In the genomic region with DNA sequence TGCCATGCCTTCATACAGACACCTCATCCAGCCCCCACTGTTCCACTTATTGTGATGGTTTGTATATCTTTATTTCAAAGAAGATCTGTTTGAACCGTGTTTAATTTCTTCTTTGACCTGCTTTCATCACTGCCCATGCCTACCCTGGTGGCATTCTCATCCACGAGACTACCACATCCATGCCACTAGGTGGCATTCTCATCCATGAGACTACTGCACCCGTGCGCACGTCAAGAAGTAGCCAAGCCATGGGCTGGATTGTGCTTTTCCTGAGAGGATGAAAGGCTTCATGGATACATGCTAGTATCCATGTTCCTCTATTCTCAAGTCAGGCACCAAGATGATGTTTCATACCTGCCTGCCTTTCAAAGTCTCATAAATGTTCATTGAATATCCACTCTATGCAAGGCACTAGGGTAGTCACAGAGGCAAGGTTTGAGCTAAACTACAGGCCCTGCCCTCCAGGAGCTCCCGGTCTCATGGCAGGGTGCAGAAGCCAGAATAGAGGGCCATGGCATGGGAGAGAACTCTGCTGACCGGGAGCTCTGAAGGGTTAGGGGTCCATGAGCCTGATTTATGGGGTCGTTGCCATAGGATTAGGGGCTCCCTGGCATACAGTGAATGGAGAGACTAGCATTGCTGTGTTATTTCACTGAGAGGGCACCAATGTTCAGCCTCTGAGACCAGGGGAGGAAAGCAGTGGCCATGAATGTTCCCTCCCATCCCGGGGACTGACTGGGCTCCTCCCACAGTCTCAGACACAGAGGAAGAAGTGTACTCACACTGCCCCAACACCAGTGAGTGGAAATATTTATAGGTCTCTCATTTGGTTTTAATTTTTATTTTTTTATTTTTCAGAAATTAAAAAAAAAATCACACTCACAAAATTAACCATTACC, we compare ENCODE assay signal across 9 cellular contexts. TPM values are rescaled to one million over a fixed set of nuclear protein-coding genes. Genes with fewer than 3 reads are reported as not detected.
DNase-seq lines count a peak whose midpoint lies in the region; ATAC-seq and TF ChIP-seq lines count a peak whose summit lies in the region.
"Had no signal": no experiment of that assay in that cellular context is flagged by ENCODE, and none has a peak within 500 bp of the region (broad histone marks: within the 10 kb centered on the region; RNA-seq: fewer than 3 reads in every experiment).

No MANE protein-coding gene starts in this region.

- H2AFZ ChIP-seq in fibroblast of lung (ENCODE audit: low read length) = no peak overlapping the region
- H2AFZ ChIP-seq in neural progenitor cell (replicated peaks) = no peak overlapping the region

- no peaks in the 10 kb centered on the region for H3F3A ChIP-seq in neural progenitor cell (ENCODE audit: low read depth)

- H3K4me1 ChIP-seq in fibroblast of lung (ENCODE audit: control insufficient read depth, extremely low read depth, insufficient read depth, low read length) (no peaks in the 10 kb centered on the region), neural progenitor cell (no peaks in the 10 kb centered on the region)

- H3K36me3 ChIP-seq in fibroblast of lung (ENCODE audit: control insufficient read depth, insufficient read depth, low read length) = no peaks in the 10 kb centered on the region
- no peaks in the 10 kb centered on the region for H3K36me3 ChIP-seq in neural progenitor cell

- H3K9ac ChIP-seq in fibroblast of lung (ENCODE audit: insufficient read depth, low read length) (no peak overlapping the region), neural progenitor cell (no peak overlapping the region)

- 0 out of 2 replicates have a peak, but pooled peaks have one; percentile 17 for TF ChIP-seq CTCF in WTC11 (IDR thresholded peaks at IDR 0.05)
- TF ChIP-seq CTCF in fibroblast of lung (conservative IDR thresholded peaks at IDR 0.05 in 1 of 2, IDR thresholded peaks at IDR 0.05 in 1 of 2; ENCODE audit: low read depth in 1 of 2, low read length in 2 of 2) = peak; percentile 70 to 72
- peak; percentile 64 for TF ChIP-seq CTCF in neural progenitor cell (IDR thresholded peaks at IDR 0.05)

- POLR2A ChIA-PET in WTC11 (lab: Charles Lee) = no interaction called here

- H3K9me3 Mint-ChIP-seq in WTC11 = peaks cover 10% of the 10 kb centered on the region
- peaks cover 2% of the 10 kb centered on the region for H3K9me3 Mint-ChIP-seq in neural progenitor cell

- ATAC-seq in GM21619 (IDR thresholded peaks at IDR 0.05; ENCODE audit: unreplicated experiment) (peak; percentile 66), WTC11 (peak; percentile 87)

- H3K27ac ChIP-seq in fibroblast of lung (ENCODE audit: insufficient read depth, low read length) = no peak overlapping the region
- H3K27ac ChIP-seq in neural progenitor cell = no peak overlapping the region

- H3K27me3 ChIP-seq in fibroblast of lung (ENCODE audit: control insufficient read depth, insufficient read depth, low read length) = no peaks in the 10 kb centered on the region
- no peaks in the 10 kb centered on the region for H3K27me3 ChIP-seq in neural progenitor cell

- no peak overlapping the region for H3K4me3 Mint-ChIP-seq in WTC11
- H3K4me3 Mint-ChIP-seq in neural progenitor cell = no peak overlapping the region

- no peaks in the 10 kb centered on the region for H3K9me3 ChIP-seq in fibroblast of lung (ENCODE audit: control insufficient read depth, insufficient read depth, low read depth, low read length)
- no peaks in the 10 kb centered on the region for H3K9me3 ChIP-seq in neural progenitor cell (ENCODE audit: low read depth)

- H4K20me1 ChIP-seq in fibroblast of lung (ENCODE audit: control insufficient read depth, extremely low read depth, insufficient read depth, low read length) (no peaks in the 10 kb centered on the region), neural progenitor cell (ENCODE audit: low read depth) (no peaks in the 10 kb centered on the region)

- H3K4me3 ChIP-seq in fibroblast of lung (replicated peaks in 1 of 4; ENCODE audit: control extremely low read depth in 1 of 4, insufficient read depth in 1 of 4, low read depth in 3 of 4, low read length in 4 of 4) (no peak overlapping the region), neural progenitor cell (no peak overlapping the region)

- H3K36me3 Mint-ChIP-seq in WTC11 (peaks cover 14% of the 10 kb centered on the region), neural progenitor cell (peaks cover 11% of the 10 kb centered on the region)

- H3K27me3 Mint-ChIP-seq in WTC11 (ENCODE audit: low read depth) (no peaks in the 10 kb centered on the region), neural progenitor cell (ENCODE audit: insufficient read depth, low read depth) (no peaks in the 10 kb centered on the region)

- H3K4me1 Mint-ChIP-seq in WTC11 (no peaks in the 10 kb centered on the region), neural progenitor cell (peaks cover 2% of the 10 kb centered on the region)

- peak; percentile 7 to 24 for DNase-seq in SHP77 (lab: John Stamatoyannopoulos, UW)
- no peak for DNase-seq in SHP77 treated with DMSO at 0.1 percent for 48 hours (lab: John Stamatoyannopoulos, UW)
- peak; percentile 31 to 74 (median 73) for DNase-seq in NCI-H1417 (lab: John Stamatoyannopoulos, UW)
- DNase-seq in WTC11 (ENCODE audit: low spot score) = peak; percentile 24
- DNase-seq in fibroblast of lung (ENCODE audit: low read depth in 2 of 2) = peak; percentile 49 to 70
- DNase-seq in neural progenitor cell (ENCODE audit: low spot score) = peak; percentile 72
- DNase-seq in HuH-7.5 (ENCODE audit: low spot score) = no peak

- H3K27ac Mint-ChIP-seq in WTC11 (no peak overlapping the region), neural progenitor cell (no peak overlapping the region)

- H3K4me2 ChIP-seq in fibroblast of lung (ENCODE audit: extremely low read depth, insufficient read depth, low read length) (no peak overlapping the region), neural progenitor cell (no peak overlapping the region)

- no peaks in the 10 kb centered on the region for H3K79me2 ChIP-seq in fibroblast of lung (ENCODE audit: control insufficient read depth, insufficient read depth, low read length)
- H3K79me2 ChIP-seq in neural progenitor cell (ENCODE audit: low read depth) = no peaks in the 10 kb centered on the region

- CTCF ChIA-PET in WTC11 (lab: Charles Lee) = interaction anchor here (0.7 to 1.1 kb wide), 4 partner anchors 24 to 720 kb away, joined by 3 to 4 read pairs (median 4); no protein-coding TSS in a partner anchor

TF ChIP-seq in WTC11, 78 proteins besides CTCF, POLR2A, EP300 and RAD21 (continues in another document):
- TF ChIP-seq, protein P1, sequence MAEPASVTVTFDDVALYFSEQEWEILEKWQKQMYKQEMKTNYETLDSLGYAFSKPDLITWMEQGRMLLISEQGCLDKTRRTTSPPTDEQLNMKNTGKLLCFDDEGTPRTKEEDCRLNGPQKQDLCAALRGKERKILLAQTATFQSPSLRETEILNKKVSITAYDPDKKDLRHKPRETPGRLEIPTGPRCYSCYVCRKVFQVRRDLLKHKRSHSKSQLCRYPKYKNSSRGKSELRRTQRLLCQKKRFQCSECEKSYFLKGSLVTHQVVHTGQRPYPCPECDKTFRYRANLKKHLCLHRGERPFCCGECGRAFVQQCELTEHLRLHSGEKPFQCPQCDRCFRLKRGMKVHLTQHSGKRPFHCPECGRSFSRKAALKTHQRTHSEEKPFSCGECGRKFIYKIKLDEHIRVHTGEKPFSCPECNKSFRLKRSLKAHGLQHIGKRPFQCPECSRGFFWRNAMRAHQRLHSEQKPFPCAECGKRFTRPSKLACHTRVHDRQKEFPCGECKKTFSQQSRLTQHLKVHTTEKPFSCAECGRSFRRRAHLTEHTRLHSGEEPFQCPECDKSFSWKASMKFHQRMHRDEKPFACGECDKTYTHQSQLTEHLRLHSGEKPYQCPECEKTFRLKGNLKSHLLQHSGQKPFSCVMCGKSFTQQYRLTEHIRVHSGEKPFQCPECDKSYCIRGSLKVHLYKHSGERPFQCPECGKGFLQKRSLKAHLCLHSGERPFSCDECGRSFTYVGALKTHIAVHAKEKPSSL (CRISPR knock-in tag; conservative IDR thresholded peaks at IDR 0.05) = no peak
- TF ChIP-seq MXD4 (CRISPR knock-in tag; IDR thresholded peaks at IDR 0.05; ENCODE audit: borderline replicate concordance) (no peak), ZNF263 (CRISPR knock-in tag; IDR thresholded peaks at IDR 0.05; ENCODE audit: low read depth) (no peak)
- TF ChIP-seq, protein P2, sequence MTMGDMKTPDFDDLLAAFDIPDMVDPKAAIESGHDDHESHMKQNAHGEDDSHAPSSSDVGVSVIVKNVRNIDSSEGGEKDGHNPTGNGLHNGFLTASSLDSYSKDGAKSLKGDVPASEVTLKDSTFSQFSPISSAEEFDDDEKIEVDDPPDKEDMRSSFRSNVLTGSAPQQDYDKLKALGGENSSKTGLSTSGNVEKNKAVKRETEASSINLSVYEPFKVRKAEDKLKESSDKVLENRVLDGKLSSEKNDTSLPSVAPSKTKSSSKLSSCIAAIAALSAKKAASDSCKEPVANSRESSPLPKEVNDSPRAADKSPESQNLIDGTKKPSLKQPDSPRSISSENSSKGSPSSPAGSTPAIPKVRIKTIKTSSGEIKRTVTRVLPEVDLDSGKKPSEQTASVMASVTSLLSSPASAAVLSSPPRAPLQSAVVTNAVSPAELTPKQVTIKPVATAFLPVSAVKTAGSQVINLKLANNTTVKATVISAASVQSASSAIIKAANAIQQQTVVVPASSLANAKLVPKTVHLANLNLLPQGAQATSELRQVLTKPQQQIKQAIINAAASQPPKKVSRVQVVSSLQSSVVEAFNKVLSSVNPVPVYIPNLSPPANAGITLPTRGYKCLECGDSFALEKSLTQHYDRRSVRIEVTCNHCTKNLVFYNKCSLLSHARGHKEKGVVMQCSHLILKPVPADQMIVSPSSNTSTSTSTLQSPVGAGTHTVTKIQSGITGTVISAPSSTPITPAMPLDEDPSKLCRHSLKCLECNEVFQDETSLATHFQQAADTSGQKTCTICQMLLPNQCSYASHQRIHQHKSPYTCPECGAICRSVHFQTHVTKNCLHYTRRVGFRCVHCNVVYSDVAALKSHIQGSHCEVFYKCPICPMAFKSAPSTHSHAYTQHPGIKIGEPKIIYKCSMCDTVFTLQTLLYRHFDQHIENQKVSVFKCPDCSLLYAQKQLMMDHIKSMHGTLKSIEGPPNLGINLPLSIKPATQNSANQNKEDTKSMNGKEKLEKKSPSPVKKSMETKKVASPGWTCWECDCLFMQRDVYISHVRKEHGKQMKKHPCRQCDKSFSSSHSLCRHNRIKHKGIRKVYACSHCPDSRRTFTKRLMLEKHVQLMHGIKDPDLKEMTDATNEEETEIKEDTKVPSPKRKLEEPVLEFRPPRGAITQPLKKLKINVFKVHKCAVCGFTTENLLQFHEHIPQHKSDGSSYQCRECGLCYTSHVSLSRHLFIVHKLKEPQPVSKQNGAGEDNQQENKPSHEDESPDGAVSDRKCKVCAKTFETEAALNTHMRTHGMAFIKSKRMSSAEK (CRISPR knock-in tag; IDR thresholded peaks at IDR 0.05; ENCODE audit: borderline replicate concordance) = no peak

RNA-seq across cellular contexts. Expression of a gene that starts 24.8 kb away (rescaled TPM):
- total RNA-seq in WTC11 (2021) (30.5 to 41.2 TPM (median 31.5 TPM) in 3 replicates), fibroblast of lung (15.9 and 17.2 TPM in 2 replicates), neural progenitor cell (ENCODE audit: low replicate concordance) (11.2 and 19.0 TPM in 2 replicates)
- 31.6 and 34.9 TPM in 2 replicates for polyA plus RNA-seq in fibroblast of lung
- 28.2 and 32.6 TPM in 2 replicates for polyA plus RNA-seq in fibroblast of lung (2012)
- 19.9 and 25.1 TPM in 2 replicates for polyA minus RNA-seq in fibroblast of lung (ENCODE audit: low replicate concordance)

RNA-seq across cellular contexts. Expression of a gene that starts 33.7 kb away (rescaled TPM):
- total RNA-seq in WTC11 (2021) = not detected in 3 replicates
- not detected in 2 replicates for total RNA-seq in fibroblast of lung
- not detected in 2 replicates for polyA plus RNA-seq in fibroblast of lung
- polyA plus RNA-seq in fibroblast of lung (2012) = not detected in 2 replicates
- not detected in 2 replicates for polyA minus RNA-seq in fibroblast of lung (ENCODE audit: low replicate concordance)
- total RNA-seq in neural progenitor cell (ENCODE audit: low replicate concordance) = not detected in 2 replicates
- polyA plus RNA-seq: esophagus had no signal

Comparison
In these comparisons a context has a peak if more than half of its experiments do, and no peak if none do; other contexts are left out.
1. DNase-seq: peak in SHP77 (2 of 2), NCI-H1417 (3 of 3), WTC11 (single experiment), fibroblast of lung (2 of 2) and neural progenitor cell (single experiment); none in SHP77 treated with DMSO at 0.1 percent for 48 hours (single experiment) and HuH-7.5 (single experiment).
2. CTCF ChIP-seq: peak in every context shown above with its lines; median percentile 71 in fibroblast of lung; 64 in neural progenitor cell; 17 in WTC11.